In genomic region chr12:109053382-109054123, GRCh38 we compare ENCODE assay signal across 8 cellular contexts.
A peak's percentile ranks its signal among the peaks of the same experiment; 100 is the strongest.
DNase-seq lines count a peak whose midpoint lies in the region; ATAC-seq and TF ChIP-seq lines count a peak whose summit lies in the region.

No MANE protein-coding gene starts in this region.

- H3K27me3 Mint-ChIP-seq in activated naive CD4-positive, alpha-beta T cell treated with anti-CD3 and anti-CD28 coated beads, Interleukin-2, amount 50 U/mL, for 24 hours: no peaks in the 10 kb centered on the region

- H3K36me3 Mint-ChIP-seq in activated naive CD4-positive, alpha-beta T cell treated with anti-CD3 and anti-CD28 coated beads, Interleukin-2, amount 50 U/mL, for 24 hours: peaks cover 7% of the 10 kb centered on the region

- ATAC-seq in GM19351 (IDR thresholded peaks at IDR 0.05; ENCODE audit: unreplicated experiment): peak; percentile 58

- H3K27ac ChIP-seq in KOPT-K1 (ENCODE audit: low read depth, low read length, poor library complexity, severe bottlenecking) (peak overlapping the region; percentile 71), iPS-20b (ENCODE audit: low read length) (no peak overlapping the region)

- 0 out of 2 replicates have a peak, but pooled peaks cover 7% of the 10 kb centered on the region for H3K4me1 ChIP-seq in iPS-20b (ENCODE audit: insufficient read depth, low read length)

- H3K27ac Mint-ChIP-seq in activated naive CD4-positive, alpha-beta T cell treated with anti-CD3 and anti-CD28 coated beads, Interleukin-2, amount 50 U/mL, for 24 hours: peak overlapping the region; percentile 98

- H3K4me3 Mint-ChIP-seq in activated naive CD4-positive, alpha-beta T cell treated with anti-CD3 and anti-CD28 coated beads, Interleukin-2, amount 50 U/mL, for 24 hours: peak overlapping the region; percentile 95

- H3K9me3 ChIP-seq in KOPT-K1 (ENCODE audit: insufficient read depth, low read length, poor library complexity, severe bottlenecking) (no peaks in the 10 kb centered on the region), iPS-20b (ENCODE audit: insufficient read depth, low read depth, low read length) (no peaks in the 10 kb centered on the region)

- DNase-seq in AG10803 (ENCODE audit: low read depth) (no peak), NCI-H1417 (lab: John Stamatoyannopoulos, UW) (no peak), DMS53 treated with DMSO at 0.1 percent for 48 hours (lab: John Stamatoyannopoulos, UW; ENCODE audit: unreplicated experiment) (no peak)
- peak; percentile 27 for DNase-seq in stimulated activated CD4-positive, alpha-beta T cell treated with anti-CD3 and anti-CD28 coated beads, Interleukin-1b, Interleukin-23, amount 100 ng/mL, for 48 hours

- TF ChIP-seq CTCF in AG10803 (conservative IDR thresholded peaks at IDR 0.05; ENCODE audit: low read length): no peak

- peak overlapping the region; percentile 79; the same call in 1 of the 2 replicates for H3K9ac ChIP-seq in iPS-20b (ENCODE audit: low read depth, low read length)

- H3K4me3 ChIP-seq in AG10803 (ENCODE audit: low read length): peak overlapping the region; percentile 96
- H3K4me3 ChIP-seq in iPS-20b (ENCODE audit: low read length): peak overlapping the region; percentile 94

- H3K9me3 Mint-ChIP-seq in activated naive CD4-positive, alpha-beta T cell treated with anti-CD3 and anti-CD28 coated beads, Interleukin-2, amount 50 U/mL, for 24 hours: no peaks in the 10 kb centered on the region

- H3K4me1 Mint-ChIP-seq in activated naive CD4-positive, alpha-beta T cell treated with anti-CD3 and anti-CD28 coated beads, Interleukin-2, amount 50 U/mL, for 24 hours: peaks cover 20% of the 10 kb centered on the region

- H3K27me3 ChIP-seq in iPS-20b (ENCODE audit: insufficient read depth, low read length): no peaks in the 10 kb centered on the region

- H3K36me3 ChIP-seq in KOPT-K1 (ENCODE audit: insufficient read depth, low read length) (peaks cover 13% of the 10 kb centered on the region), iPS-20b (ENCODE audit: insufficient read depth, low read depth, low read length) (peaks cover 1% of the 10 kb centered on the region; the same call in 1 of the 2 replicates)
